1 cellular context compared by ENCODE assay signal in genomic region chr3:39447637-39448483, GRCh38.
A peak's percentile ranks its signal among the peaks of the same experiment; 100 is the strongest.
TF ChIP-seq lines count a peak whose summit lies in the region.

No MANE protein-coding gene starts in this region.

TF ChIP-seq in K562, 482 proteins besides CTCF, POLR2A, EP300 and RAD21 (continued from another document):
- TF ChIP-seq, protein P1, sequence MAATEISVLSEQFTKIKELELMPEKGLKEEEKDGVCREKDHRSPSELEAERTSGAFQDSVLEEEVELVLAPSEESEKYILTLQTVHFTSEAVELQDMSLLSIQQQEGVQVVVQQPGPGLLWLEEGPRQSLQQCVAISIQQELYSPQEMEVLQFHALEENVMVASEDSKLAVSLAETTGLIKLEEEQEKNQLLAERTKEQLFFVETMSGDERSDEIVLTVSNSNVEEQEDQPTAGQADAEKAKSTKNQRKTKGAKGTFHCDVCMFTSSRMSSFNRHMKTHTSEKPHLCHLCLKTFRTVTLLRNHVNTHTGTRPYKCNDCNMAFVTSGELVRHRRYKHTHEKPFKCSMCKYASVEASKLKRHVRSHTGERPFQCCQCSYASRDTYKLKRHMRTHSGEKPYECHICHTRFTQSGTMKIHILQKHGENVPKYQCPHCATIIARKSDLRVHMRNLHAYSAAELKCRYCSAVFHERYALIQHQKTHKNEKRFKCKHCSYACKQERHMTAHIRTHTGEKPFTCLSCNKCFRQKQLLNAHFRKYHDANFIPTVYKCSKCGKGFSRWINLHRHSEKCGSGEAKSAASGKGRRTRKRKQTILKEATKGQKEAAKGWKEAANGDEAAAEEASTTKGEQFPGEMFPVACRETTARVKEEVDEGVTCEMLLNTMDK (IDR thresholded peaks at IDR 0.05; ENCODE audit: borderline replicate concordance, insufficient read depth, low read depth, low read length, poor library complexity, severe bottlenecking), result peak; percentile 56
- peak; percentile 86 for TF ChIP-seq SMC3 (conservative IDR thresholded peaks at IDR 0.05; ENCODE audit: insufficient read depth, low read depth, low read length)
- TF ChIP-seq TEAD4 (IDR thresholded peaks at IDR 0.05; ENCODE audit: low read length), result peak; percentile 15; the same call in 1 of the 2 replicates
- TF ChIP-seq TEAD4 (CRISPR knock-in tag; IDR thresholded peaks at IDR 0.05; ENCODE audit: borderline replicate concordance), result no peak
- TF ChIP-seq BRF2 (IDR thresholded peaks at IDR 0.05; ENCODE audit: borderline replicate concordance, insufficient read depth, insufficient read length), result no peak
- TF ChIP-seq TEAD1 (CRISPR knock-in tag; IDR thresholded peaks at IDR 0.05), result 0 out of 4 replicates have a peak, but pooled peaks of 1 of the 2 experiments have one; percentile 26
- TF ChIP-seq SMARCA4 (IDR thresholded peaks at IDR 0.05), result 0 out of 2 replicates have a peak, but pooled peaks have one; percentile 26
- TF ChIP-seq RUNX1 (IDR thresholded peaks at IDR 0.05; ENCODE audit: low read depth), result no peak
- TF ChIP-seq, protein P2, sequence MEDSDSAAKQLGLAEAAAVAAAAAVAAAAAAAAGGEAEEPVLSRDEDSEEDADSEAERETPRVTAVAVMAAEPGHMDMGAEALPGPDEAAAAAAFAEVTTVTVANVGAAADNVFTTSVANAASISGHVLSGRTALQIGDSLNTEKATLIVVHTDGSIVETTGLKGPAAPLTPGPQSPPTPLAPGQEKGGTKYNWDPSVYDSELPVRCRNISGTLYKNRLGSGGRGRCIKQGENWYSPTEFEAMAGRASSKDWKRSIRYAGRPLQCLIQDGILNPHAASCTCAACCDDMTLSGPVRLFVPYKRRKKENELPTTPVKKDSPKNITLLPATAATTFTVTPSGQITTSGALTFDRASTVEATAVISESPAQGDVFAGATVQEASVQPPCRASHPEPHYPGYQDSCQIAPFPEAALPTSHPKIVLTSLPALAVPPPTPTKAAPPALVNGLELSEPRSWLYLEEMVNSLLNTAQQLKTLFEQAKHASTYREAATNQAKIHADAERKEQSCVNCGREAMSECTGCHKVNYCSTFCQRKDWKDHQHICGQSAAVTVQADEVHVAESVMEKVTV (CRISPR knock-in tag; IDR thresholded peaks at IDR 0.05), result peak; percentile 45; the same call in 1 of the 2 replicates
- no peak for TF ChIP-seq CCNT2 (IDR thresholded peaks at IDR 0.05; ENCODE audit: borderline replicate concordance, extremely low read depth, insufficient read length, low read depth, low read length)
- TF ChIP-seq, protein P3, sequence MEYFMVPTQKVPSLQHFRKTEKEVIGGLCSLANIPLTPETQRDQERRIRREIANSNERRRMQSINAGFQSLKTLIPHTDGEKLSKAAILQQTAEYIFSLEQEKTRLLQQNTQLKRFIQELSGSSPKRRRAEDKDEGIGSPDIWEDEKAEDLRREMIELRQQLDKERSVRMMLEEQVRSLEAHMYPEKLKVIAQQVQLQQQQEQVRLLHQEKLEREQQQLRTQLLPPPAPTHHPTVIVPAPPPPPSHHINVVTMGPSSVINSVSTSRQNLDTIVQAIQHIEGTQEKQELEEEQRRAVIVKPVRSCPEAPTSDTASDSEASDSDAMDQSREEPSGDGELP (CRISPR knock-in tag; IDR thresholded peaks at IDR 0.05; ENCODE audit: borderline replicate concordance), result peak; percentile 46; the same call in 1 of the 2 replicates
- TF ChIP-seq CC2D1A (IDR thresholded peaks at IDR 0.05), result peak; percentile 34; the same call in 1 of the 2 replicates
- TF ChIP-seq DACH1 (IDR thresholded peaks at IDR 0.05; ENCODE audit: partially characterized antibody), result peak; percentile 64
- no peak for TF ChIP-seq CHCHD3 (CRISPR knock-in tag; IDR thresholded peaks at IDR 0.05)
- no peak for TF ChIP-seq CBX5 (IDR thresholded peaks at IDR 0.05; ENCODE audit: borderline replicate concordance, low read depth)
- TF ChIP-seq STAG1 (CRISPR knock-in tag; IDR thresholded peaks at IDR 0.05; ENCODE audit: borderline replicate concordance), result peak; percentile 37; the same call in 1 of the 2 replicates
- 0 out of 2 replicates have a peak, but pooled peaks have one; percentile 12 for TF ChIP-seq ZNF24 (IDR thresholded peaks at IDR 0.05)
- peak; percentile 44; the same call in 1 of the 2 replicates for TF ChIP-seq NFE2 (IDR thresholded peaks at IDR 0.05; ENCODE audit: low read depth)
- TF ChIP-seq ESRRA (IDR thresholded peaks at IDR 0.05; ENCODE audit: borderline replicate concordance, low read depth), result 0 out of 2 replicates have a peak, but pooled peaks have one; percentile 24
